ENCODE assay signal across 8 cellular contexts in the genomic region with DNA sequence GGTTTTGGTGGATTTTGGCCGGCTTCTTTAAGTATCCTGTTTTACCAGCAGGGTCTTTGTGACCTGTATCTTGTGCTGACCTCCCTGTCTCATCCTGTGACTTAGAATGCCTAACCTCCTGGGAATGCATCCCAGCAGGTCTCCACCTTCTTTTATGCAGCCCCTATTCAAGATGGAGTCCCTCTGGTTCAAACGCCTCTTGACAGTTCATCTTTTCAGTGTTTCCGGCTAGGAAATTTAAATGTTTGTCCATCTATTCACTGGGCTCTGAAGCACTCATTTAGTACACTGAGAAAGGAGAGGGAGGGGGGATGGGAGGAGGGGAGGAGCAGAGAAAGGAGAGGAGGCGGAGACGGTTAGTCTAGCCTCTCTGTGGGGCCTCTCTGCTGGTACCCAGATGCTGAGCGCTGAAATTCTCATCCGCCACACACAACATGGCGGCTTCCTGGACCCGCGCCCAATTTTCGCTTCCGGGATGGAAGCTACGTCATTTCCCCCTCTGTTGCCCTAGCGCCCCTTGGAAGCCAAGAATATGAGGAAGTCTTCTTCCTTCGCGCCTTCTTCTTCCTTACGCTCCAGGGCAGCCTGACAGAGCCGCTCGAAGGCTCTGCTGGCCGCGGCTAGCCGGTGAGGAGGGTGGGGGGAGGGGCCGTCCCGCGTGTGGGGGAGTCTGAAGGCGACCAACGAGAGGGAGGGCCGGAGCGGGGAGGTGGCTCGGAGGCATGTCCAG.
DNase-seq lines count a peak whose midpoint lies in the region; ATAC-seq and TF ChIP-seq lines count a peak whose summit lies in the region.

No MANE protein-coding gene starts in this region.

- peak overlapping the region; percentile 72 for H3K27ac Mint-ChIP-seq in activated CD4-positive, alpha-beta T cell treated with anti-CD3 and anti-CD28 coated beads for 36 hours

- POLR2A ChIA-PET in HEK293T (lab: Yijun Ruan, JAX) = no interaction called here
- POLR2A ChIA-PET in activated CD4-positive, alpha-beta T cell treated with anti-CD3 and anti-CD28 coated beads for 36 hours (lab: Charles Lee) = interaction anchor here (0.6 kb wide), 1 partner anchor 991 kb away, joined by 3 read pairs; no protein-coding TSS in a partner anchor

- intact Hi-C loops in activated CD4-positive, alpha-beta T cell treated with anti-CD3 and anti-CD28 coated beads for 36 hours (cut with DNase I, micrococcal nuclease) = loop anchor here (1.0 to 10.0 kb wide), 9 partner anchors 15 to 1474 kb away; partner anchors contain the start of genes ALKBH3 (in 1 of the 2), ARHGAP1 (in 1 of the 2), CD82 (in 1 of the 2) and CRY2 (in 1 of the 2)

- peak; percentile 97 for ATAC-seq in activated CD4-positive, alpha-beta T cell treated with anti-CD3 and anti-CD28 coated beads for 36 hours

- H3K36me3 Mint-ChIP-seq in activated CD4-positive, alpha-beta T cell treated with anti-CD3 and anti-CD28 coated beads for 36 hours (ENCODE audit: low read depth) = peaks cover 4% of the 10 kb centered on the region

- H3K9me3 Mint-ChIP-seq in activated CD4-positive, alpha-beta T cell treated with anti-CD3 and anti-CD28 coated beads for 36 hours (ENCODE audit: low read depth) = peaks cover 7% of the 10 kb centered on the region

- H3K4me3 Mint-ChIP-seq in activated CD4-positive, alpha-beta T cell treated with anti-CD3 and anti-CD28 coated beads for 36 hours = peak overlapping the region; percentile 75

- DNase-seq in EL (peak; percentile 62), HEK293T (ENCODE audit: extremely low spot score) (peak; percentile 80), NCI-H1694 (lab: John Stamatoyannopoulos, UW) (peak; percentile 78), kidney tubule cell (ENCODE audit: low spot score) (peak; percentile 81), T1000 (lab: John Stamatoyannopoulos, UW) (no peak)
- peak; percentile 93 for DNase-seq in activated CD4-positive, alpha-beta T cell treated with anti-CD3 and anti-CD28 coated beads for 36 hours
- DNase-seq in stimulated activated CD4-positive, alpha-beta T cell treated with anti-CD3 and anti-CD28 coated beads, Interleukin-1b, Interleukin-23, amount 100 ng/mL, for 24 hours (ENCODE audit: low read depth in 4 of 4, low spot score in 1 of 4) = peak; percentile 62 to 90 (median 80)

- H3K4me1 Mint-ChIP-seq in activated CD4-positive, alpha-beta T cell treated with anti-CD3 and anti-CD28 coated beads for 36 hours = peaks cover 21% of the 10 kb centered on the region

- H3K27ac ChIP-seq in cingulate gyrus (ENCODE audit: low read depth, low read length) = peak overlapping the region; percentile 52

- H3K27me3 Mint-ChIP-seq in activated CD4-positive, alpha-beta T cell treated with anti-CD3 and anti-CD28 coated beads for 36 hours = peaks cover 2% of the 10 kb centered on the region

- CTCF ChIA-PET in HEK293T (lab: Yijun Ruan, JAX) = interaction anchor here (0.6 kb wide), 1 partner anchor 15 kb away, joined by 4 read pairs; no protein-coding TSS in a partner anchor
- CTCF ChIA-PET in activated CD4-positive, alpha-beta T cell treated with anti-CD3 and anti-CD28 coated beads for 36 hours (lab: Charles Lee) = interaction anchor here (1.5 to 2.6 kb wide), 2 partner anchors 15 to 16 kb away, joined by 5 to 11 read pairs; no protein-coding TSS in a partner anchor

TF ChIP-seq in HEK293T, 16 proteins besides CTCF, POLR2A, EP300 and RAD21:
- TF ChIP-seq NFRKB (IDR thresholded peaks at IDR 0.05) (0 out of 2 replicates have a peak, but pooled peaks have one; percentile 29), FOXK2 (IDR thresholded peaks at IDR 0.05) (no peak), ZNF384 (IDR thresholded peaks at IDR 0.05) (no peak), L3MBTL2 (conservative IDR thresholded peaks at IDR 0.05) (peak; percentile 70), ELF4 (IDR thresholded peaks at IDR 0.05) (peak; percentile 80), BHLHE40 (IDR thresholded peaks at IDR 0.05; ENCODE audit: borderline replicate concordance) (no peak)
